15 cellular contexts compared by ENCODE assay signal in the genomic region with DNA sequence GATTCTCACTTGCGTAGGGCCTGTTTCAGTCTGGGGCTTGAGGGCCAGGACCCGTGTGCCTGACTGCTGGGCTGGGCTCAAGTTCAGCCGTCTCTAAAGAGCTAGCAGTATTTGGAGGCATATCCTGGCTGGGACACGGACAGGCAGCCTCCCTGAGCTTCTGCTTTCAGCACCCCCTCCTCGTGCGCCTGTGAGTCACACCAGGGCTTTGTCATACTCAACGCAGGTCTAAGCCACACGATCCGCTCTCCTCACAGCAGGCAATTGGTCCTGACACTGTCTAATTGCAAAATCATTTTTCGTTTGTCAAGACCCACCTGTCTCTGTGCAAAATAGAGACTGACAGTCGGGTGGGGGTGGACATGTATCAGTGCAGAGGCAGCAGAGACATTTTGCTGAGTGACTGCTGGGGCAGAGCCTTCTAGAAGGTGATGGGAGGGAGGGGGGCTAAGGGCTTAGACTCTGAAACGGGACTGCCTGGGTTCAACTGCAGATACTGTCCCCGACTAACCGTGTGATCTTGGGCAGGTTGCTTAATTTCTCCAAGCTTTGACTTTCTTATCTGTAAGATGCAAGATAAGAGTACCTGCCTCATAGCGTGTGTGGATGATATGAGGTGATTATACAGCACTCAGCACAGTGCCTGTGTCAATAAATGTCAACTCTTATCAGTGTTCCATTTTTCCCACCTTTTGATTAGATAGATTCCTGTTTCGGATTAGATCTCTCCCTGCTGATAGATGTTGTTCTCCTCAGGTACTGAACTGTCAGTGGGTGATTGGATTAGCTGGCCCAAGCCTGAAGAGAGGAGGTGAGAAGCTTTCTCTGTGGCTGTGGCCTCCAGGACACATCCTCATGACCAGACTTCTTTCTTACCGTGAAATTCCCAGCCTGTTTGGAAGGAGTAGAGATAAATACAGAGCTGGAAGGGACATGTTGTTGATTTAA. TPM values are rescaled to one million over a fixed set of nuclear protein-coding genes. Genes with fewer than 3 reads are reported as not detected.
DNase-seq lines count a peak whose midpoint lies in the region; ATAC-seq, FAIRE-seq and TF ChIP-seq lines count a peak whose summit lies in the region.
"Had no signal": no experiment of that assay in that cellular context is flagged by ENCODE, and none has a peak within 500 bp of the region (broad histone marks: within the 10 kb centered on the region; RNA-seq: fewer than 3 reads in every experiment).

No MANE protein-coding gene starts in this region.

- H4K20me1 ChIP-seq in GM23338 (replicated peaks; ENCODE audit: insufficient read depth), result no peaks in the 10 kb centered on the region; the same call in 1 of the 2 replicates

- no peak for FAIRE-seq in A549 (lab: Jason Lieb, UNC)
- FAIRE-seq: keratinocyte had no signal

- ATAC-seq in A549, result peak; percentile 56 to 71; a peak in 5 of 6 replicates
- ATAC-seq in GM23338, result peak; percentile 60
- no peak for ATAC-seq in GM21528 (IDR thresholded peaks at IDR 0.05; ENCODE audit: low FRiP score, unreplicated experiment)
- no peak for ATAC-seq in HG02973 (IDR thresholded peaks at IDR 0.05; ENCODE audit: unreplicated experiment)

- no peaks in the 10 kb centered on the region for H3K36me3 Mint-ChIP-seq in GM23338 (ENCODE audit: low read depth)

- no peak overlapping the region for H3K4me2 ChIP-seq in A549
- no peak overlapping the region for H3K4me2 ChIP-seq in GM23338

- H3F3A ChIP-seq in GM23338 (replicated peaks; ENCODE audit: low read depth), result no peaks in the 10 kb centered on the region

- H3K79me2 ChIP-seq in GM23338 (replicated peaks; ENCODE audit: insufficient read depth), result no peaks in the 10 kb centered on the region

- H3K4me3 ChIP-seq in A549 (no peak overlapping the region), GM23338 (no peak overlapping the region)
- H3K4me3 ChIP-seq: SJSA1 had no signal

- H3K4me3 Mint-ChIP-seq in GM23338, result no peak overlapping the region

- CTCF ChIA-PET in A549 (lab: Yijun Ruan, JAX), result interaction anchor here (0.6 to 1.4 kb wide), 3 partner anchors 12 to 956 kb away, joined by 3 to 7 read pairs (median 4); no protein-coding TSS in a partner anchor

- H3K36me3 ChIP-seq in GM23338 (ENCODE audit: insufficient read depth), result no peaks in the 10 kb centered on the region
- H3K36me3 ChIP-seq: SJSA1 had no signal

- peak overlapping the region; percentile 43; the same call in 1 of the 2 replicates for H2AFZ ChIP-seq in GM23338

- H3K27ac Mint-ChIP-seq in GM23338, result no peak overlapping the region

- no peaks in the 10 kb centered on the region for H3K27me3 Mint-ChIP-seq in GM23338 (ENCODE audit: insufficient read depth, low read depth, poor library complexity)

- H3K9me3 Mint-ChIP-seq in GM23338, result no peaks in the 10 kb centered on the region

- H3K27ac ChIP-seq in A549, result no peak overlapping the region
- no peak overlapping the region for H3K27ac ChIP-seq in GM23338 (ENCODE audit: low read depth)
- H3K27ac ChIP-seq: SJSA1 had no signal

- 6% methylated on average over 17 of the region's 17 CpGs for WGBS in A549 (ENCODE audit: missing lambda C conversion rate)

- no peak for TF ChIP-seq POLR2A in A549 (IDR thresholded peaks at IDR 0.05; ENCODE audit: low read length)

- peaks cover 7% of the 10 kb centered on the region for H3K4me1 Mint-ChIP-seq in GM23338

- H3K4me1 ChIP-seq in A549 (no peaks in the 10 kb centered on the region), GM23338 (ENCODE audit: insufficient read depth) (no peaks in the 10 kb centered on the region)
- H3K4me1 ChIP-seq: SJSA1 had no signal

- no peak for TF ChIP-seq RAD21 in A549 (conservative IDR thresholded peaks at IDR 0.05 in 1 of 2, IDR thresholded peaks at IDR 0.05 in 1 of 2)

- H3K27me3 ChIP-seq in GM23338 (ENCODE audit: insufficient read depth), result no peaks in the 10 kb centered on the region

- TF ChIP-seq CTCF in A549 (IDR thresholded peaks at IDR 0.05) (no peak), GM23338 (conservative IDR thresholded peaks at IDR 0.05; ENCODE audit: low read depth in 2 of 2) (no peak)

- no peak for TF ChIP-seq EP300 in A549 (IDR thresholded peaks at IDR 0.05)

- DNase-seq in A549 (ENCODE audit: low read depth in 1 of 2, low spot score in 1 of 2) (no peak), GM23338 (ENCODE audit: low spot score) (no peak), NOMO-1 treated with DMSO at 0.1 percent for 48 hours (lab: John Stamatoyannopoulos, UW; ENCODE audit: unreplicated experiment) (peak; percentile 73), cerebellum (ENCODE audit: low spot score) (peak; percentile 50), Kasumi-1 (lab: John Stamatoyannopoulos, UW) (no peak)
- DNase-seq in activated CD8-positive, alpha-beta memory T cell treated with anti-CD3 and anti-CD28 coated beads, Interleukin-2, amount 50 U/mL, for 4 hours, result no peak
- DNase-seq: AML-193; dermis blood vessel endothelial cell; GF-D8; IMR-90; stimulated activated naive CD4-positive, alpha-beta T cell had no signal

- peaks cover 6% of the 10 kb centered on the region; the same call in 1 of the 2 replicates for H3K9me2 ChIP-seq in GM23338 (ENCODE audit: insufficient read depth)

- POLR2A ChIA-PET in A549 (lab: Yijun Ruan, JAX), result no interaction called here

- no peaks in the 10 kb centered on the region for H3K9me3 ChIP-seq in A549
- H3K9me3 ChIP-seq: SJSA1 had no signal

TF ChIP-seq in A549, 52 proteins besides CTCF, POLR2A, EP300 and RAD21:
- TF ChIP-seq KDM1A (IDR thresholded peaks at IDR 0.05; ENCODE audit: low read depth), result no peak
- no peak for TF ChIP-seq NPAS2 (CRISPR knock-in tag; IDR thresholded peaks at IDR 0.05; ENCODE audit: borderline replicate concordance)
- no peak for TF ChIP-seq CEBPB (IDR thresholded peaks at IDR 0.05)
- no peak for TF ChIP-seq JUN (IDR thresholded peaks at IDR 0.05)
- no peak for TF ChIP-seq ZC3H11A (IDR thresholded peaks at IDR 0.05)
- no peak for TF ChIP-seq ATOH8 (CRISPR knock-in tag; IDR thresholded peaks at IDR 0.05; ENCODE audit: low read depth)
- TF ChIP-seq HEYL (CRISPR knock-in tag; IDR thresholded peaks at IDR 0.05), result no peak

TF ChIP-seq in GM23338, 12 proteins besides CTCF, POLR2A, EP300 and RAD21 (continues in another document):
- TF ChIP-seq JUNB (IDR thresholded peaks at IDR 0.05; ENCODE audit: unreplicated experiment) (no peak), POLR2AphosphoS5 (IDR thresholded peaks at IDR 0.05; ENCODE audit: low read depth) (no peak), STAT1 (IDR thresholded peaks at IDR 0.05; ENCODE audit: unreplicated experiment) (no peak), NANOG (IDR thresholded peaks at IDR 0.05; ENCODE audit: borderline replicate concordance) (no peak), EZH2 (IDR thresholded peaks at IDR 0.05; ENCODE audit: low read depth, unreplicated experiment) (no peak), EZH2phosphoT487 (IDR thresholded peaks at IDR 0.05; ENCODE audit: unreplicated experiment) (no peak), ZNF331 (CRISPR knock-in tag; IDR thresholded peaks at IDR 0.05; ENCODE audit: low read depth) (no peak), ETS1 (IDR thresholded peaks at IDR 0.05) (no peak), ZNF114 (CRISPR knock-in tag; IDR thresholded peaks at IDR 0.05) (no peak)
- TF ChIP-seq, protein P1, sequence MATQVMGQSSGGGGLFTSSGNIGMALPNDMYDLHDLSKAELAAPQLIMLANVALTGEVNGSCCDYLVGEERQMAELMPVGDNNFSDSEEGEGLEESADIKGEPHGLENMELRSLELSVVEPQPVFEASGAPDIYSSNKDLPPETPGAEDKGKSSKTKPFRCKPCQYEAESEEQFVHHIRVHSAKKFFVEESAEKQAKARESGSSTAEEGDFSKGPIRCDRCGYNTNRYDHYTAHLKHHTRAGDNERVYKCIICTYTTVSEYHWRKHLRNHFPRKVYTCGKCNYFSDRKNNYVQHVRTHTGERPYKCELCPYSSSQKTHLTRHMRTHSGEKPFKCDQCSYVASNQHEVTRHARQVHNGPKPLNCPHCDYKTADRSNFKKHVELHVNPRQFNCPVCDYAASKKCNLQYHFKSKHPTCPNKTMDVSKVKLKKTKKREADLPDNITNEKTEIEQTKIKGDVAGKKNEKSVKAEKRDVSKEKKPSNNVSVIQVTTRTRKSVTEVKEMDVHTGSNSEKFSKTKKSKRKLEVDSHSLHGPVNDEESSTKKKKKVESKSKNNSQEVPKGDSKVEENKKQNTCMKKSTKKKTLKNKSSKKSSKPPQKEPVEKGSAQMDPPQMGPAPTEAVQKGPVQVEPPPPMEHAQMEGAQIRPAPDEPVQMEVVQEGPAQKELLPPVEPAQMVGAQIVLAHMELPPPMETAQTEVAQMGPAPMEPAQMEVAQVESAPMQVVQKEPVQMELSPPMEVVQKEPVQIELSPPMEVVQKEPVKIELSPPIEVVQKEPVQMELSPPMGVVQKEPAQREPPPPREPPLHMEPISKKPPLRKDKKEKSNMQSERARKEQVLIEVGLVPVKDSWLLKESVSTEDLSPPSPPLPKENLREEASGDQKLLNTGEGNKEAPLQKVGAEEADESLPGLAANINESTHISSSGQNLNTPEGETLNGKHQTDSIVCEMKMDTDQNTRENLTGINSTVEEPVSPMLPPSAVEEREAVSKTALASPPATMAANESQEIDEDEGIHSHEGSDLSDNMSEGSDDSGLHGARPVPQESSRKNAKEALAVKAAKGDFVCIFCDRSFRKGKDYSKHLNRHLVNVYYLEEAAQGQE (IDR thresholded peaks at IDR 0.05; ENCODE audit: unreplicated experiment), result no peak

RNA-seq across cellular contexts. Expression of gene KCNA1, which starts 53.1 kb away (rescaled TPM):
- polyA plus RNA-seq in A549 (2011; rRNA removed) (not detected in 2 replicates), A549 (2017; fragmentation: RNase III; extraction: RNeasy Plus Mini Kit Qiagen cat#74134 plus additional on column Dnase treatment) (not detected in 3 replicates), GM23338 (2016; fragmentation: Nextera tagmentation; extraction: Ambion mirVana) (0.10 and 0.38 TPM in 2 replicates)
- not detected in 2 replicates for polyA plus RNA-seq in A549 (2012; cell fraction: cytosol; rRNA removed)
- not detected in 2 replicates for polyA plus RNA-seq in A549 (2012; cell fraction: nucleus; rRNA removed)
- not detected in 2 replicates for polyA minus RNA-seq in A549 (2011; rRNA and poly(A)+ RNA removed)
- total RNA-seq in GM23338 (2014; rRNA removed; shearing (Covaris generic)), result 1.2 and 1.9 TPM in 2 replicates
- total RNA-seq in cerebellum, result 15.8 TPM
- total RNA-seq: IMR-90, SJSA1 had no signal
- polyA plus RNA-seq: IMR-90, keratinocyte had no signal

Comparison
In these comparisons a context has a peak if more than half of its experiments do, and no peak if none do; other contexts are left out.
1. ATAC-seq: peak in A549 (2 of 2) and GM23338 (single experiment); none in GM21528 (single experiment) and HG02973 (single experiment).
2. DNase-seq: peak in NOMO-1 treated with DMSO at 0.1 percent for 48 hours (single experiment) and cerebellum (single experiment); none in A549 (0 of 2), GM23338 (single experiment), activated CD8-positive, alpha-beta memory T cell treated with anti-CD3 and anti-CD28 coated beads, Interleukin-2, amount 50 U/mL, for 4 hours (single experiment) and Kasumi-1 (0 of 2).